Comparison of ENCODE assay signal across 10 cellular contexts in the genomic region with DNA sequence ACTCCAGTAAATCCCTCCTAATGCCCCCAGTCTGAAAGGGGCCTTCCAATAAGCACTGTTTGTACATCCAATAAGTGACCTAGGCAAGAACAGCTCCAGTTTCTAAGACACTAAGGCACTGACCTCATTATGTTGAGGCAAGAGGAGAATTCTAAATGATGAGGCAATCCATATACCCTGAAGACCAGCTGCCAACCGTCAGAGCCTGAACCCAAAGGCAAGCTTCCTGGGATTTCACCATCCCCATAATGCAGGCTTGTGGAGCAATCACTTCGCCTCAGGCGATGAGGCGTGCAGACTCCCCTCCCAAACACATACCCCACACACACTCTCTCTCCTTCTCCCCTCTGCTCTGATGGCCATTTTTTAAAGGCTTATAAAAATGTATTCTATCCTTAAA. TPM values are rescaled to one million over a fixed set of nuclear protein-coding genes. Genes with fewer than 3 reads are reported as not detected.
A peak's percentile ranks its signal among the peaks of the same experiment; 100 is the strongest.
DNase-seq lines count a peak whose midpoint lies in the region; ATAC-seq, FAIRE-seq and TF ChIP-seq lines count a peak whose summit lies in the region.
"Had no signal": no experiment of that assay in that cellular context is flagged by ENCODE, and none has a peak within 500 bp of the region (broad histone marks: within the 10 kb centered on the region; RNA-seq: fewer than 3 reads in every experiment).

No MANE protein-coding gene starts in this region.

- H3K9ac ChIP-seq in HepG2 (ENCODE audit: insufficient read depth, low read depth, low read length), result no peak overlapping the region

- H3K27me3 ChIP-seq in HepG2 (ENCODE audit: control insufficient read depth in 1 of 2, insufficient read depth in 2 of 2, low read length in 2 of 2), result no peaks in the 10 kb centered on the region

- peaks cover 38% of the 10 kb centered on the region for H4K20me1 ChIP-seq in HepG2 (ENCODE audit: insufficient read depth, low read length)

- H3K4me3 ChIP-seq in cardiac fibroblast (replicated peaks in 1 of 2; ENCODE audit: low read depth in 2 of 2, low read length in 2 of 2) (no peak overlapping the region), HepG2 (replicated peaks in 1 of 3; ENCODE audit: insufficient read depth in 1 of 3, low read depth in 2 of 3, low read length in 3 of 3) (no peak overlapping the region)

- in situ Hi-C loops in HepG2 (cut with HindIII; ENCODE audit: extremely low pct_ligation_motif_present, low pct_unique_long_range_greater_than_20kb), result no loop called here

- WGBS in HepG2 (ENCODE audit: low lambda C conversion rate), result 85% methylated on average over 4 of the region's 4 CpGs

- TF ChIP-seq CTCF in cardiac fibroblast (IDR thresholded peaks at IDR 0.05; ENCODE audit: low read depth, low read length), result no peak
- no peak for TF ChIP-seq CTCF in HepG2 (CRISPR knock-in tag; IDR thresholded peaks at IDR 0.05)

- TF ChIP-seq EP300 in HepG2 (IDR thresholded peaks at IDR 0.05; ENCODE audit: low read depth in 2 of 2, low read length in 2 of 2) (no peak), HepG2 (CRISPR knock-in tag; IDR thresholded peaks at IDR 0.05; ENCODE audit: borderline replicate concordance) (no peak)

- TF ChIP-seq POLR2A in HepG2 (IDR thresholded peaks at IDR 0.05; ENCODE audit: insufficient read depth in 1 of 2, low read depth in 2 of 2, low read length in 2 of 2), result no peak

- CTCF ChIA-PET in HepG2 (lab: Yijun Ruan, JAX; ENCODE audit: low intra/inter-chr PET ratio, low total read pairs), result no interaction called here

- BruUV-seq in HepG2 (replicated peaks; lab: Mats Ljungman, UMichigan), result no TSS peak

- FAIRE-seq in HepG2 (lab: Jason Lieb, UNC), result no peak

- H3K79me2 ChIP-seq in HepG2 (ENCODE audit: insufficient read depth, low read length), result peaks cover 98% of the 10 kb centered on the region

- no peak overlapping the region for H3K4me2 ChIP-seq in HepG2 (ENCODE audit: low read depth, low read length)

- peaks cover 44% of the 10 kb centered on the region for H3K4me1 ChIP-seq in HepG2 (ENCODE audit: insufficient read depth, low read length)

- DNase-seq in AG08395 (ENCODE audit: low spot score) (peak; percentile 21), NCI-H1092 (lab: John Stamatoyannopoulos, UW) (peak; percentile 28), cardiac fibroblast (ENCODE audit: low read depth in 2 of 2) (peak; percentile 95 to 97), HepG2 (ENCODE audit: low spot score) (no peak), GDM1 (lab: John Stamatoyannopoulos, UW) (no peak)
- DNase-seq in activated CD4-positive, alpha-beta T cell treated with anti-CD3 and anti-CD28 coated beads, Interleukin-2, amount 50 U/mL, for 4 hours, result no peak
- DNase-seq in effector CD8-positive, alpha-beta T cell (lab: John Stamatoyannopoulos, UW), result no peak
- DNase-seq: activated CD4-positive, CD25-positive, alpha-beta regulatory T cell treated with anti-CD3 and anti-CD28 coated beads, Interleukin-2, amount 50 U/mL, for 72 hours; effector CD4-positive, alpha-beta T cell had no signal

- intact Hi-C loops in HepG2 (cut with micrococcal nuclease; ENCODE audit: unreplicated experiment), result no loop called here

- no peak overlapping the region for H3K27ac ChIP-seq in HepG2 (ENCODE audit: extremely low read length, insufficient read depth, low read length)

- peaks cover 0 to 5% of the 10 kb centered on the region in 2 experiments; a peak in 2 of 5 replicates for H3K36me3 ChIP-seq in HepG2 (replicated peaks in 1 of 2; ENCODE audit: control insufficient read depth in 1 of 2, insufficient read depth in 2 of 2, low read length in 2 of 2)

- no peaks in the 10 kb centered on the region for H3K9me3 ChIP-seq in HepG2 (ENCODE audit: low read length)

- TF ChIP-seq RAD21 in HepG2 (CRISPR knock-in tag; IDR thresholded peaks at IDR 0.05), result no peak

- ATAC-seq in HepG2, result peak; percentile 61
- no peak for ATAC-seq in GM18498 (IDR thresholded peaks at IDR 0.05; ENCODE audit: unreplicated experiment)

- POLR2A ChIA-PET in HepG2 (lab: Yijun Ruan, JAX), result interaction anchor here (1.4 kb wide), 1 partner anchor 45 kb away, joined by 3 read pairs; no protein-coding TSS in a partner anchor

- H2AFZ ChIP-seq in HepG2 (ENCODE audit: low read length), result no peak overlapping the region

TF ChIP-seq in HepG2, 621 proteins besides CTCF, POLR2A, EP300 and RAD21:
- TF ChIP-seq ZNF790 (CRISPR knock-in tag; IDR thresholded peaks at IDR 0.05; ENCODE audit: borderline replicate concordance) (no peak), CEBPG (CRISPR knock-in tag; IDR thresholded peaks at IDR 0.05) (peak; percentile 40; the same call in 1 of the 2 replicates), CEBPB (IDR thresholded peaks at IDR 0.05; ENCODE audit: borderline replicate concordance, low read depth, low read length) (peak; percentile 60), ATF7 (IDR thresholded peaks at IDR 0.05) (0 out of 2 replicates have a peak, but pooled peaks have one; percentile 8), ATF7 (CRISPR knock-in tag; IDR thresholded peaks at IDR 0.05) (no peak), RFX3 (CRISPR knock-in tag; IDR thresholded peaks at IDR 0.05) (no peak), GATAD2A (CRISPR knock-in tag; IDR thresholded peaks at IDR 0.05) (0 out of 2 replicates have a peak, but pooled peaks have one; percentile 15), FOXM1 (CRISPR knock-in tag; IDR thresholded peaks at IDR 0.05) (no peak)
- TF ChIP-seq, protein P1, sequence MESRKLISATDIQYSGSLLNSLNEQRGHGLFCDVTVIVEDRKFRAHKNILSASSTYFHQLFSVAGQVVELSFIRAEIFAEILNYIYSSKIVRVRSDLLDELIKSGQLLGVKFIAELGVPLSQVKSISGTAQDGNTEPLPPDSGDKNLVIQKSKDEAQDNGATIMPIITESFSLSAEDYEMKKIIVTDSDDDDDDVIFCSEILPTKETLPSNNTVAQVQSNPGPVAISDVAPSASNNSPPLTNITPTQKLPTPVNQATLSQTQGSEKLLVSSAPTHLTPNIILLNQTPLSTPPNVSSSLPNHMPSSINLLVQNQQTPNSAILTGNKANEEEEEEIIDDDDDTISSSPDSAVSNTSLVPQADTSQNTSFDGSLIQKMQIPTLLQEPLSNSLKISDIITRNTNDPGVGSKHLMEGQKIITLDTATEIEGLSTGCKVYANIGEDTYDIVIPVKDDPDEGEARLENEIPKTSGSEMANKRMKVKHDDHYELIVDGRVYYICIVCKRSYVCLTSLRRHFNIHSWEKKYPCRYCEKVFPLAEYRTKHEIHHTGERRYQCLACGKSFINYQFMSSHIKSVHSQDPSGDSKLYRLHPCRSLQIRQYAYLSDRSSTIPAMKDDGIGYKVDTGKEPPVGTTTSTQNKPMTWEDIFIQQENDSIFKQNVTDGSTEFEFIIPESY (CRISPR knock-in tag; IDR thresholded peaks at IDR 0.05), result peak; percentile 67; the same call in 1 of the 2 replicates

RNA-seq across cellular contexts. Expression of a gene that starts 49.5 kb away (rescaled TPM):
- total RNA-seq in HepG2 (2016; rRNA removed; fragmentation: Illumina TruSeq; extraction: Trizol), result 51.4 and 68.7 TPM in 2 replicates
- 8.1 and 10.5 TPM in 2 replicates for total RNA-seq in HepG2 (2016; cell fraction: cytosol; rRNA removed; fragmentation: Illumina TruSeq; extraction: Trizol; ENCODE audit: low read depth)
- total RNA-seq in HepG2 (2016; cell fraction: insoluble cytoplasmic fraction; rRNA removed; fragmentation: Illumina TruSeq; extraction: Trizol), result 51.6 and 65.3 TPM in 2 replicates
- total RNA-seq in HepG2 (2016; cell fraction: membrane; rRNA removed; fragmentation: Illumina TruSeq; extraction: Trizol), result 23.6 and 26.4 TPM in 2 replicates
- 111 and 112 TPM in 2 replicates for total RNA-seq in HepG2 (2016; cell fraction: nucleus; rRNA removed; fragmentation: Illumina TruSeq; extraction: Trizol)
- 42.1 and 43.8 TPM in 2 replicates for polyA plus RNA-seq in HepG2 (2011; rRNA removed)
- polyA plus RNA-seq in HepG2 (2011; cell fraction: cytosol; rRNA removed), result 21.7 and 35.6 TPM in 2 replicates
- 35.4 and 41.4 TPM in 2 replicates for polyA plus RNA-seq in HepG2 (2011; cell fraction: nucleus; rRNA removed)
- polyA plus RNA-seq in HepG2 (2012), result 45.1 and 63.2 TPM in 2 replicates
- 1.6 TPM in 2 replicates for polyA plus RNA-seq in HepG2 (2016; cell fraction: cytosol; fragmentation: Illumina TruSeq; extraction: Trizol; ENCODE audit: low read depth)
- 39.9 and 43.3 TPM in 2 replicates for polyA plus RNA-seq in HepG2 (2016; cell fraction: insoluble cytoplasmic fraction; fragmentation: Illumina TruSeq; extraction: Trizol; ENCODE audit: low read depth)
- 7.6 and 7.9 TPM in 2 replicates for polyA plus RNA-seq in HepG2 (2016; cell fraction: membrane; fragmentation: Illumina TruSeq; extraction: Trizol; ENCODE audit: low read depth)
- 106 and 117 TPM in 2 replicates for polyA plus RNA-seq in HepG2 (2016; cell fraction: nucleus; fragmentation: Illumina TruSeq; extraction: Trizol; ENCODE audit: insufficient read depth, low read depth)
- 187 and 243 TPM in 2 replicates for polyA minus RNA-seq in HepG2 (2011; rRNA and poly(A)+ RNA removed; ENCODE audit: low replicate concordance)
- 60.2 and 70.2 TPM in 2 replicates for polyA minus RNA-seq in HepG2 (2011; cell fraction: cytosol; rRNA and poly(A)+ RNA removed)
- polyA minus RNA-seq in HepG2 (2011; cell fraction: nucleus; rRNA and poly(A)+ RNA removed), result 201 and 210 TPM in 2 replicates

Comparison
In these comparisons a context has a peak if more than half of its experiments do, and no peak if none do; other contexts are left out.
1. DNase-seq: peak in AG08395 (single experiment), NCI-H1092 (single experiment) and cardiac fibroblast (2 of 2); none in HepG2 (single experiment), activated CD4-positive, alpha-beta T cell treated with anti-CD3 and anti-CD28 coated beads, Interleukin-2, amount 50 U/mL, for 4 hours (0 of 2), effector CD8-positive, alpha-beta T cell (single experiment) and GDM1 (single experiment).